16 cellular contexts compared by ENCODE assay signal in the genomic region with DNA sequence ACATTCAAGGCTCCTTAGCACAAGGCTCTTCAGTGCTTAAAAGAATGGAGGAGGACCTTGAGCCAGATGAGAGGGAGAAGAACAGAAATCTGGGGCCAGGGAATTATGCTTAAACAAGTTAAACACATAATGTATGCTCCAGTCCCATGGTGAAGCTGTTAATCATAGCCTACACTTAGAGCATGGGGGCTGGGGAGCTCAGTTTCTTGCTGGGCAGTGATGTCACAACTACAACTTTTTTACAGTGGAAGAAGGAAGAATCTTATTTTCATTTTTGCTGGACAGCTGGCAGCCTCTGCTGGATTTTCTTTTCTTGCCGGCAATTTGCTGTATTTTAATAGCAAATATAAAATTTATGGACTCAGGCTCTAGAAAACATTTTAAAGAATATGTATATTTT.
"Had no signal": no experiment of that assay in that cellular context is flagged by ENCODE, and none has a peak within 500 bp of the region (broad histone marks: within the 10 kb centered on the region; RNA-seq: fewer than 3 reads in every experiment).

No MANE protein-coding gene starts in this region.

- H3K9me3 Mint-ChIP-seq: activated B cell treated with CpG ODN at 0.5 μM for 24 hours; activated CD4-positive, alpha-beta T cell treated with anti-CD3 and anti-CD28 coated beads, Interleukin-2, amount 10 ng/mL, durations not matched to agents 7 days and 5 days; activated naive CD4-positive, alpha-beta T cell treated with anti-CD3 and anti-CD28 coated beads, Interleukin-2, amount 10 ng/mL, durations not matched to agents 7 days and 5 days; activated T-helper 17 cell treated with anti-CD3 and anti-CD28 coated beads, Interleukin-2, amount 50 U/mL, for 72 hours; neural progenitor cell; T-helper 1 cell treated with Interleukin-12 subunit alpha and Interleukin-12 subunit beta and Interleukin-4 antibody, amounts not matched to agents 30 μg/mL and 1 μg/mL, for 36 hours had no signal

- H3K4me3 Mint-ChIP-seq: activated B cell treated with CpG ODN at 0.5 μM for 24 hours; activated CD4-positive, alpha-beta T cell treated with anti-CD3 and anti-CD28 coated beads, Interleukin-2, amount 10 ng/mL, durations not matched to agents 7 days and 5 days; activated naive CD4-positive, alpha-beta T cell treated with anti-CD3 and anti-CD28 coated beads, Interleukin-2, amount 10 ng/mL, durations not matched to agents 7 days and 5 days; activated T-helper 17 cell treated with anti-CD3 and anti-CD28 coated beads, Interleukin-2, amount 50 U/mL, for 72 hours; neural progenitor cell; stimulated activated naive CD8-positive, alpha-beta T cell treated with anti-CD3 and anti-CD28 coated beads, Interleukin-15, amount 100 ng/mL, for 72 hours; T-helper 1 cell treated with Interleukin-12 subunit alpha and Interleukin-12 subunit beta and Interleukin-4 antibody, amounts not matched to agents 30 μg/mL and 1 μg/mL, for 36 hours had no signal

- H3K27me3 Mint-ChIP-seq: activated B cell treated with CpG ODN at 0.5 μM for 24 hours; activated CD4-positive, alpha-beta T cell treated with anti-CD3 and anti-CD28 coated beads, Interleukin-2, amount 10 ng/mL, durations not matched to agents 7 days and 5 days; activated naive CD4-positive, alpha-beta T cell treated with anti-CD3 and anti-CD28 coated beads, Interleukin-2, amount 10 ng/mL, durations not matched to agents 7 days and 5 days; activated T-helper 17 cell treated with anti-CD3 and anti-CD28 coated beads, Interleukin-2, amount 50 U/mL, for 72 hours; stimulated activated naive CD8-positive, alpha-beta T cell treated with anti-CD3 and anti-CD28 coated beads, Interleukin-15, amount 100 ng/mL, for 72 hours had no signal

- H3K27ac Mint-ChIP-seq: activated B cell treated with CpG ODN at 0.5 μM for 24 hours; activated CD4-positive, alpha-beta T cell treated with anti-CD3 and anti-CD28 coated beads, Interleukin-2, amount 10 ng/mL, durations not matched to agents 7 days and 5 days; activated naive CD4-positive, alpha-beta T cell treated with anti-CD3 and anti-CD28 coated beads, Interleukin-2, amount 10 ng/mL, durations not matched to agents 7 days and 5 days; activated T-helper 17 cell treated with anti-CD3 and anti-CD28 coated beads, Interleukin-2, amount 50 U/mL, for 72 hours; neural progenitor cell; stimulated activated naive CD8-positive, alpha-beta T cell treated with anti-CD3 and anti-CD28 coated beads, Interleukin-15, amount 100 ng/mL, for 72 hours; T-helper 1 cell treated with Interleukin-12 subunit alpha and Interleukin-12 subunit beta and Interleukin-4 antibody, amounts not matched to agents 30 μg/mL and 1 μg/mL, for 36 hours had no signal

- H3K4me1 Mint-ChIP-seq: activated B cell treated with CpG ODN at 0.5 μM for 24 hours; activated CD4-positive, alpha-beta T cell treated with anti-CD3 and anti-CD28 coated beads, Interleukin-2, amount 10 ng/mL, durations not matched to agents 7 days and 5 days; activated naive CD4-positive, alpha-beta T cell treated with anti-CD3 and anti-CD28 coated beads, Interleukin-2, amount 10 ng/mL, durations not matched to agents 7 days and 5 days; activated T-helper 17 cell treated with anti-CD3 and anti-CD28 coated beads, Interleukin-2, amount 50 U/mL, for 72 hours; neural progenitor cell; stimulated activated naive CD8-positive, alpha-beta T cell treated with anti-CD3 and anti-CD28 coated beads, Interleukin-15, amount 100 ng/mL, for 72 hours had no signal

- ATAC-seq: activated T-helper 17 cell treated with anti-CD3 and anti-CD28 coated beads, Interleukin-2, amount 50 U/mL, for 72 hours; body of pancreas; esophagus mucosa; pancreas; stimulated activated naive CD8-positive, alpha-beta T cell treated with anti-CD3 and anti-CD28 coated beads, Interleukin-15, amount 100 ng/mL, for 72 hours had no signal

- H3K36me3 Mint-ChIP-seq: activated naive CD4-positive, alpha-beta T cell treated with anti-CD3 and anti-CD28 coated beads, Interleukin-2, amount 10 ng/mL, durations not matched to agents 7 days and 5 days; neural progenitor cell had no signal

- H3K4me3 ChIP-seq: adrenal gland, body of pancreas, neural progenitor cell, pancreas, thoracic aorta had no signal

- DNase-seq: activated B cell treated with CpG ODN at 0.5 μM for 24 hours; activated CD4-positive, alpha-beta T cell treated with anti-CD3 and anti-CD28 coated beads, Interleukin-2, amount 10 ng/mL, durations not matched to agents 7 days and 5 days; activated CD8-positive, alpha-beta memory T cell treated with anti-CD3 and anti-CD28 coated beads for 24 hours; activated naive CD4-positive, alpha-beta T cell treated with anti-CD3 and anti-CD28 coated beads, Interleukin-2, amount 10 ng/mL, durations not matched to agents 7 days and 5 days; adrenal gland; body of pancreas; dermis blood vessel endothelial cell; pancreas; stimulated activated CD4-positive, alpha-beta T cell treated with anti-CD3 and anti-CD28 coated beads, Interleukin-15, amount 100 ng/mL, for 24 hours; stimulated activated CD4-positive, alpha-beta T cell treated with anti-CD3 and anti-CD28 coated beads, Interleukin-4, amount 100 ng/mL, for 24 hours; stimulated activated naive CD8-positive, alpha-beta T cell treated with anti-CD3 and anti-CD28 coated beads, Interleukin-15, amount 100 ng/mL, for 72 hours had no signal
